ENCODE assay signal across 9 cellular contexts in genomic region chr15:30626632-30627031, GRCh38. TPM values are rescaled to one million over a fixed set of nuclear protein-coding genes. Genes with fewer than 3 reads are reported as not detected.
DNase-seq lines count a peak whose midpoint lies in the region; ATAC-seq, FAIRE-seq and TF ChIP-seq lines count a peak whose summit lies in the region.
"Not testable (repeated sequence)": the region's sequence is repeated elsewhere in the genome, so short reads cannot be mapped to it uniquely, and the experiment has no call there.
"Had no signal": no experiment of that assay in that cellular context is flagged by ENCODE, and none has a peak within 500 bp of the region (broad histone marks: within the 10 kb centered on the region; RNA-seq: fewer than 3 reads in every experiment).

No MANE protein-coding gene starts in this region.

- WGBS in pancreas, 2 donors = 1% methylated on average over 8 to 13 of the region's 20 CpGs
- WGBS in transverse colon (ENCODE audit: low coverage in 1 of 2), 2 donors = 0% methylated on average over 16 of the region's 20 CpGs; no CpG with 5 or more reads in 1 of the 2 donors

- intact Hi-C loops in left colon (cut with DNase I, micrococcal nuclease); pancreas (cut with DNase I); transverse colon (cut with DNase I; ENCODE audit: low total_unique reads): not testable (repeated sequence)

- H3K9me3 ChIP-seq in SJSA1 (replicated peaks); pancreas; transverse colon: not testable (repeated sequence)

- in situ Hi-C loops in transverse colon (cut with MboI; ENCODE audit: low pct_ligation_motif_present in 1 of 4, low pct_unique_long_range_greater_than_20kb in 1 of 4, low sequenced_read_pairs in 3 of 4) = not testable (repeated sequence)

- not testable (repeated sequence) for H3K36me3 ChIP-seq in SJSA1, pancreas, transverse colon

- H3K4me3 Mint-ChIP-seq in activated naive CD4-positive, alpha-beta T cell treated with anti-CD3 and anti-CD28 coated beads, Interleukin-2, amount 50 U/mL, for 24 hours = peak overlapping the region; percentile 100
- peak overlapping the region; percentile 98 for H3K4me3 Mint-ChIP-seq in endothelial cell (ENCODE audit: unreplicated experiment)

- peak; percentile 11 for ATAC-seq in HG03196 (IDR thresholded peaks at IDR 0.05; ENCODE audit: unreplicated experiment)
- peak; percentile 14 for ATAC-seq in left colon
- ATAC-seq in pancreas = not testable (repeated sequence)

- not testable (repeated sequence) for TF ChIP-seq EP300 in transverse colon (IDR thresholded peaks at IDR 0.05; ENCODE audit: low read depth)

- H3K27me3 ChIP-seq in SJSA1 (replicated peaks); pancreas; transverse colon: not testable (repeated sequence)

- H3K4me3 ChIP-seq in SJSA1 = peak overlapping the region; percentile 51
- peak overlapping the region in 3 of 4 donors; percentile 11 to 53 (median 47) for H3K4me3 ChIP-seq in pancreas
- peak overlapping the region in 3 of 4 donors; percentile 43 to 78 (median 44) for H3K4me3 ChIP-seq in transverse colon

- H3K27ac ChIP-seq in SJSA1 (peak overlapping the region; percentile 98), transverse colon (peak overlapping the region; percentile 84 to 91 (median 86))
- not testable (repeated sequence) for H3K27ac ChIP-seq in pancreas

- peak; percentile 12 for DNase-seq in ELF-1 (ENCODE audit: low read depth, low spot score)
- not testable (repeated sequence) for DNase-seq in SJSA1 (ENCODE audit: low read depth in 1 of 2, low spot score in 2 of 2); endothelial cell (ENCODE audit: low spot score); left colon; pancreas; transverse colon

- not testable (repeated sequence) for H3K27me3 Mint-ChIP-seq in activated naive CD4-positive, alpha-beta T cell treated with anti-CD3 and anti-CD28 coated beads, Interleukin-2, amount 50 U/mL, for 24 hours; endothelial cell (ENCODE audit: unreplicated experiment)

- not testable (repeated sequence) for H3K4me1 ChIP-seq in SJSA1 (replicated peaks); pancreas; transverse colon

- not testable (repeated sequence) for H3K9me3 Mint-ChIP-seq in activated naive CD4-positive, alpha-beta T cell treated with anti-CD3 and anti-CD28 coated beads, Interleukin-2, amount 50 U/mL, for 24 hours; endothelial cell (ENCODE audit: unreplicated experiment)

- TF ChIP-seq CTCF in endothelial cell (IDR thresholded peaks at IDR 0.05; ENCODE audit: unreplicated experiment); pancreas (IDR thresholded peaks at IDR 0.05); transverse colon (IDR thresholded peaks at IDR 0.05): not testable (repeated sequence)

- H3K4me1 Mint-ChIP-seq in activated naive CD4-positive, alpha-beta T cell treated with anti-CD3 and anti-CD28 coated beads, Interleukin-2, amount 50 U/mL, for 24 hours = peaks cover 23% of the 10 kb centered on the region
- peaks cover 11% of the 10 kb centered on the region for H3K4me1 Mint-ChIP-seq in endothelial cell (ENCODE audit: unreplicated experiment)

- not testable (repeated sequence) for TF ChIP-seq POLR2A in transverse colon (IDR thresholded peaks at IDR 0.05)

- not testable (repeated sequence) for H3K36me3 Mint-ChIP-seq in activated naive CD4-positive, alpha-beta T cell treated with anti-CD3 and anti-CD28 coated beads, Interleukin-2, amount 50 U/mL, for 24 hours; endothelial cell (ENCODE audit: low read depth, unreplicated experiment)

- H3K27ac Mint-ChIP-seq in activated naive CD4-positive, alpha-beta T cell treated with anti-CD3 and anti-CD28 coated beads, Interleukin-2, amount 50 U/mL, for 24 hours = peak overlapping the region; percentile 83
- peak overlapping the region; percentile 98 for H3K27ac Mint-ChIP-seq in endothelial cell (ENCODE audit: unreplicated experiment)

- not testable (repeated sequence) for FAIRE-seq in pancreas (lab: Jason Lieb, UNC)

RNA-seq across cellular contexts. Expression of gene GOLGA8H, which starts 22.8 kb away (rescaled TPM):
- 0.97 TPM in 1 of 2 replicates, not detected in the other for total RNA-seq in SJSA1 (2014; rRNA removed; shearing (Covaris generic))
- total RNA-seq in endothelial cell (ENCODE audit: unreplicated experiment) (0.59 TPM), left colon (under 1 TPM in 1 of 2 donors, not detected in 1; 0.47 TPM), pancreas (1 to 10 TPM in 3 of 6 donors, under 1 TPM in 3; 0.60 to 1.8 (median 1.0) TPM), transverse colon (10 to 100 TPM in 1 of 4 donors, under 1 TPM in 1, not detected in 2; 0.32 to 17.2 TPM)
- polyA plus RNA-seq in pancreas = 1 to 10 TPM in 1 of 2 donors, under 1 TPM in 1; 0.33 to 1.6 TPM
- total RNA-seq: G401 had no signal
